Comparison of ENCODE assay signal across 8 cellular contexts in genomic region chr20:46709459-46710148, GRCh38. TPM values are rescaled to one million over a fixed set of nuclear protein-coding genes. Genes with fewer than 3 reads are reported as not detected.
DNase-seq lines count a peak whose midpoint lies in the region; ATAC-seq and TF ChIP-seq lines count a peak whose summit lies in the region.

Gene SLC2A10 (plus strand): TSS chr20:46709649. CDS start chr20:46709737, 88 bp downstream.

- in situ Hi-C loops in gastrocnemius medialis (cut with MboI; ENCODE audit: low sequenced_read_pairs in 4 of 4) = no loop called here
- in situ Hi-C loops in G401 (cut with HindIII; ENCODE audit: low sequenced_read_pairs) = no loop called here

- H3K27ac ChIP-seq in ascending aorta (peak within 1 kb of the TSS; percentile 61 to 74), iPS-18a (ENCODE audit: low read length) (no peak within 1 kb of the TSS), gastrocnemius medialis (peak within 1 kb of the TSS; percentile 33 to 67 (median 62))

- H3K27me3 Mint-ChIP-seq in activated naive CD4-positive, alpha-beta T cell treated with anti-CD3 and anti-CD28 coated beads, Interleukin-2, amount 10 ng/mL, durations not matched to agents 7 days and 5 days = peaks cover 82% of the 10 kb centered on the region

- H3K4me1 ChIP-seq in ascending aorta = peaks cover 0 to 5% of the 10 kb centered on the region in 2 donors
- H3K4me1 ChIP-seq in iPS-18a (ENCODE audit: control insufficient read depth, low read depth, low read length) = peaks cover 20% of the 10 kb centered on the region
- peaks cover 0 to 3% of the 10 kb centered on the region in 2 donors for H3K4me1 ChIP-seq in gastrocnemius medialis

- TF ChIP-seq CTCF in ascending aorta (IDR thresholded peaks at IDR 0.05) = peak in 2 of 3 experiments; percentile 10 to 23
- no peak for TF ChIP-seq CTCF in gastrocnemius medialis (IDR thresholded peaks at IDR 0.05 in 4 of 5, conservative IDR thresholded peaks at IDR 0.05 in 1 of 5)

- DNase-seq in activated naive CD4-positive, alpha-beta T cell treated with anti-CD3 and anti-CD28 coated beads, Interleukin-2, amount 10 ng/mL, durations not matched to agents 7 days and 5 days = no peak
- DNase-seq in activated naive CD4-positive, alpha-beta T cell (lab: John Stamatoyannopoulos, UW) = no peak
- DNase-seq in ascending aorta (ENCODE audit: low spot score in 2 of 2) (peak in 1 of 2 donors; percentile 79), gastrocnemius medialis (no peak), G401 (ENCODE audit: low spot score) (no peak), NCI-H187 treated with DMSO at 0.1 percent for 48 hours (lab: John Stamatoyannopoulos, UW) (no peak)
- DNase-seq in central memory CD4-positive, alpha-beta T cell = no peak

- H3K36me3 Mint-ChIP-seq in activated naive CD4-positive, alpha-beta T cell treated with anti-CD3 and anti-CD28 coated beads, Interleukin-2, amount 10 ng/mL, durations not matched to agents 7 days and 5 days = no peaks in the 10 kb centered on the region

- H3K4me1 Mint-ChIP-seq in activated naive CD4-positive, alpha-beta T cell treated with anti-CD3 and anti-CD28 coated beads, Interleukin-2, amount 10 ng/mL, durations not matched to agents 7 days and 5 days = peaks cover 9% of the 10 kb centered on the region

- H3K27me3 ChIP-seq in ascending aorta (no peaks in the 10 kb centered on the region), iPS-18a (ENCODE audit: control insufficient read depth, insufficient read depth, low read length) (peaks cover 10% of the 10 kb centered on the region), gastrocnemius medialis (peaks cover 6 to 22% (median 9%) of the 10 kb centered on the region in 3 donors)

- intact Hi-C loops in ascending aorta (cut with DNase I) = loop anchor here (1.0 kb wide), 1 partner anchor 20 kb away; the partner anchor contains the start of gene TP53RK
- intact Hi-C loops in gastrocnemius medialis (cut with DNase I; ENCODE audit: low total_unique reads) = no loop called here

- H3K4me3 ChIP-seq in ascending aorta (peak within 1 kb of the TSS; percentile 69 to 81), iPS-18a (ENCODE audit: low read length) (peak within 1 kb of the TSS; percentile 69), gastrocnemius medialis (peak within 1 kb of the TSS; percentile 53 to 65 (median 60))

- CTCF ChIA-PET in activated naive CD4-positive, alpha-beta T cell treated with anti-CD3 and anti-CD28 coated beads, Interleukin-2, amount 10 ng/mL, durations not matched to agents 7 days and 5 days (lab: Charles Lee) = no interaction called here

- peak within 1 kb of the TSS; percentile 46 for H3K9ac ChIP-seq in iPS-18a (ENCODE audit: low read length)

- no peak for TF ChIP-seq POLR2A in gastrocnemius medialis (IDR thresholded peaks at IDR 0.05)

- peak in 1 of 2 donors; percentile 39 for ATAC-seq in gastrocnemius medialis

- H3K27ac Mint-ChIP-seq in activated naive CD4-positive, alpha-beta T cell treated with anti-CD3 and anti-CD28 coated beads, Interleukin-2, amount 10 ng/mL, durations not matched to agents 7 days and 5 days = peak within 1 kb of the TSS; percentile 42

- H3K9me3 ChIP-seq in ascending aorta = no peaks in the 10 kb centered on the region
- H3K9me3 ChIP-seq in iPS-18a (ENCODE audit: control insufficient read depth, low read depth, low read length) = no peaks in the 10 kb centered on the region
- no peaks in the 10 kb centered on the region for H3K9me3 ChIP-seq in gastrocnemius medialis

- peaks cover 3% of the 10 kb centered on the region for H3K9me3 Mint-ChIP-seq in activated naive CD4-positive, alpha-beta T cell treated with anti-CD3 and anti-CD28 coated beads, Interleukin-2, amount 10 ng/mL, durations not matched to agents 7 days and 5 days

- H3K36me3 ChIP-seq in ascending aorta = no peaks in the 10 kb centered on the region
- H3K36me3 ChIP-seq in iPS-18a (ENCODE audit: control insufficient read depth, low read depth, low read length) = no peaks in the 10 kb centered on the region
- no peaks in the 10 kb centered on the region for H3K36me3 ChIP-seq in gastrocnemius medialis

- H3K4me3 Mint-ChIP-seq in activated naive CD4-positive, alpha-beta T cell treated with anti-CD3 and anti-CD28 coated beads, Interleukin-2, amount 10 ng/mL, durations not matched to agents 7 days and 5 days = no peak within 1 kb of the TSS

RNA-seq across cellular contexts. Expression of gene SLC2A10, which starts in this region (rescaled TPM):
- total RNA-seq in ascending aorta = 13.1 TPM
- 1 to 10 TPM in 3 of 4 donors, under 1 TPM in 1; 0.36 to 4.0 (median 2.4) TPM for total RNA-seq in gastrocnemius medialis
- total RNA-seq in G401 (2014; rRNA removed; shearing (Covaris generic)) = 2.4 and 3.4 TPM in 2 replicates

Comparison
In these comparisons a context has a peak if more than half of its experiments do, and no peak if none do; other contexts are left out.
1. CTCF ChIP-seq: peak in ascending aorta (2 of 3); none in gastrocnemius medialis (0 of 5).
2. Peak in every context shown above with its lines, with median percentiles within 50 percentile points of each other: H3K4me3 ChIP-seq.